In genomic region chr3:110318108-110318507, GRCh38 we compare ENCODE assay signal across 26 cellular contexts.
DNase-seq lines count a peak whose midpoint lies in the region; ATAC-seq, FAIRE-seq and TF ChIP-seq lines count a peak whose summit lies in the region.
"Had no signal": no experiment of that assay in that cellular context is flagged by ENCODE, and none has a peak within 500 bp of the region (broad histone marks: within the 10 kb centered on the region; RNA-seq: fewer than 3 reads in every experiment).

No MANE protein-coding gene starts in this region.

- ATAC-seq in GM18858 (IDR thresholded peaks at IDR 0.05; ENCODE audit: unreplicated experiment) = no peak
- ATAC-seq in left lobe of liver = no peak
- ATAC-seq: activated naive CD4-positive, alpha-beta T cell treated with anti-CD3 and anti-CD28 coated beads, Interleukin-2, amount 50 U/mL, for 72 hours; body of pancreas; heart left ventricle; Right ventricle myocardium inferior; upper lobe of right lung had no signal

- no peak overlapping the region for H3K9ac ChIP-seq in astrocyte (ENCODE audit: low read length)
- H3K9ac ChIP-seq: neural progenitor cell had no signal

- H3K27ac ChIP-seq in ACC112 (ENCODE audit: low read depth, low read length) = no peak overlapping the region
- no peak overlapping the region for H3K27ac ChIP-seq in astrocyte (ENCODE audit: low read depth, low read length)
- H3K27ac ChIP-seq: body of pancreas, colonic mucosa, heart left ventricle, neural progenitor cell, upper lobe of right lung had no signal

- no peak overlapping the region for H3K4me2 ChIP-seq in astrocyte (ENCODE audit: low read length)
- H3K4me2 ChIP-seq: neural progenitor cell had no signal

- H3K36me3 Mint-ChIP-seq in HFFc6 (ENCODE audit: low read depth) (no peaks in the 10 kb centered on the region), astrocyte (ENCODE audit: low read depth, unreplicated experiment) (no peaks in the 10 kb centered on the region)
- H3K36me3 Mint-ChIP-seq: activated naive CD4-positive, alpha-beta T cell treated with anti-CD3 and anti-CD28 coated beads, Interleukin-2, amount 50 U/mL, for 72 hours; neural progenitor cell had no signal

- H3K27me3 Mint-ChIP-seq in HFFc6 (ENCODE audit: insufficient read depth) = no peaks in the 10 kb centered on the region
- no peaks in the 10 kb centered on the region for H3K27me3 Mint-ChIP-seq in astrocyte (ENCODE audit: low read depth, unreplicated experiment)

- peak; percentile 58 for DNase-seq in HFFc6
- peak; percentile 6 for DNase-seq in astrocyte (ENCODE audit: low read depth)
- peak; percentile 57 for DNase-seq in kidney glomerular epithelial cell (lab: John Stamatoyannopoulos, UW)
- DNase-seq in MG63 = no peak
- DNase-seq in SHP77 treated with DMSO at 0.1 percent for 48 hours (lab: John Stamatoyannopoulos, UW) = no peak
- no peak for DNase-seq in left lobe of liver (ENCODE audit: low spot score)
- DNase-seq: ACHN; activated CD4-positive, alpha-beta T cell treated with anti-CD3 and anti-CD28 coated beads for 4 hours; body of pancreas; colonic mucosa; DMS 273 treated with DMSO at 0.1 percent for 48 hours; H9; heart left ventricle; NCI-H1105; NCI-H526 treated with DMSO at 0.1 percent for 48 hours; retina; stimulated activated CD4-positive, alpha-beta T cell treated with anti-CD3 and anti-CD28 coated beads, Interleukin-12 subunit alpha, Interleukin-12 subunit beta, amount 100 ng/mL, for 4 hours; stimulated activated CD8-positive, alpha-beta memory T cell treated with anti-CD3 and anti-CD28 coated beads, Interleukin-4, amount 100 ng/mL, for 48 hours; upper lobe of right lung had no signal

- H3K4me3 ChIP-seq in ACC112 (ENCODE audit: low read depth, low read length) (no peak overlapping the region), astrocyte (ENCODE audit: insufficient read depth, low read depth, low read length) (no peak overlapping the region), MG63 (no peak overlapping the region)
- H3K4me3 ChIP-seq: body of pancreas, colonic mucosa, heart left ventricle, neural progenitor cell, upper lobe of right lung had no signal

- peak; percentile 89 for FAIRE-seq in astrocyte (lab: Jason Lieb, UNC)
- FAIRE-seq: TTC549 had no signal

- H3K9me3 ChIP-seq in astrocyte (ENCODE audit: insufficient read depth, low read depth, low read length) (no peaks in the 10 kb centered on the region), MG63 (no peaks in the 10 kb centered on the region)
- H3K9me3 ChIP-seq: body of pancreas, colonic mucosa, heart left ventricle, upper lobe of right lung had no signal

- no peak overlapping the region for H3K4me3 Mint-ChIP-seq in HFFc6
- no peak overlapping the region for H3K4me3 Mint-ChIP-seq in astrocyte (ENCODE audit: unreplicated experiment)
- H3K4me3 Mint-ChIP-seq: activated T-helper 1 cell treated with anti-CD3 and anti-CD28 coated beads, Interleukin-12 subunit alpha, Interleukin-12 subunit beta, Interleukin-2, Interleukin-4 antibody, amounts not matched to agents 30 ng/mL and 10 ng/mL and 1 ng/mL, durations not matched to agents 14 hours and 24 hours and 36 hours; H9; neural progenitor cell had no signal

- H3K4me1 ChIP-seq in ACC112 (ENCODE audit: control insufficient read depth, insufficient read depth, low read length, unreplicated experiment) (peaks cover 4% of the 10 kb centered on the region), astrocyte (ENCODE audit: insufficient read depth, low read length) (peaks cover 7% of the 10 kb centered on the region)
- H3K4me1 ChIP-seq: body of pancreas, colonic mucosa, neural progenitor cell had no signal

- no peaks in the 10 kb centered on the region for H4K20me1 ChIP-seq in astrocyte (ENCODE audit: insufficient read depth, low read length)

- TF ChIP-seq CTCF in HFFc6 (IDR thresholded peaks at IDR 0.05) = no peak
- no peak for TF ChIP-seq CTCF in astrocyte (IDR thresholded peaks at IDR 0.05; ENCODE audit: insufficient read depth, low read depth, low read length)

- H3K36me3 ChIP-seq in ACC112 (ENCODE audit: insufficient read depth, low read length) = no peaks in the 10 kb centered on the region
- no peaks in the 10 kb centered on the region for H3K36me3 ChIP-seq in astrocyte (ENCODE audit: insufficient read depth, low read length)
- no peaks in the 10 kb centered on the region for H3K36me3 ChIP-seq in MG63
- H3K36me3 ChIP-seq: colonic mucosa, heart left ventricle, neural progenitor cell, upper lobe of right lung had no signal

- H2AFZ ChIP-seq in ACC112 (ENCODE audit: low read length, unreplicated experiment) (peak overlapping the region; percentile 7), astrocyte (ENCODE audit: low read depth, low read length) (peak overlapping the region; percentile 13)
- H2AFZ ChIP-seq: neural progenitor cell had no signal

- H3K27ac Mint-ChIP-seq in HFFc6 (peak overlapping the region; percentile 36; the same call in 1 of the 2 replicates), astrocyte (ENCODE audit: unreplicated experiment) (no peak overlapping the region)
- H3K27ac Mint-ChIP-seq: activated naive CD4-positive, alpha-beta T cell treated with anti-CD3 and anti-CD28 coated beads, Interleukin-2, amount 50 U/mL, for 72 hours; activated T-helper 1 cell treated with anti-CD3 and anti-CD28 coated beads, Interleukin-12 subunit alpha, Interleukin-12 subunit beta, Interleukin-2, Interleukin-4 antibody, amounts not matched to agents 30 ng/mL and 10 ng/mL and 1 ng/mL, durations not matched to agents 14 hours and 24 hours and 36 hours; H9; neural progenitor cell had no signal

- H3K4me1 Mint-ChIP-seq in HFFc6 (ENCODE audit: low read depth) (peaks cover 24% of the 10 kb centered on the region), astrocyte (ENCODE audit: low read depth, unreplicated experiment) (peaks cover 1% of the 10 kb centered on the region)

- no peaks in the 10 kb centered on the region for H3K27me3 ChIP-seq in ACC112 (ENCODE audit: insufficient read depth, low read length)
- no peaks in the 10 kb centered on the region for H3K27me3 ChIP-seq in astrocyte (ENCODE audit: insufficient read depth, low read length)
- no peaks in the 10 kb centered on the region for H3K27me3 ChIP-seq in MG63
- H3K27me3 ChIP-seq: body of pancreas, colonic mucosa, neural progenitor cell, upper lobe of right lung had no signal

- H3K79me2 ChIP-seq in ACC112 (ENCODE audit: control insufficient read depth, insufficient read depth, low read length, unreplicated experiment) = no peaks in the 10 kb centered on the region
- no peaks in the 10 kb centered on the region for H3K79me2 ChIP-seq in astrocyte (ENCODE audit: insufficient read depth, low read length)

- no peaks in the 10 kb centered on the region for H3K9me3 Mint-ChIP-seq in HFFc6
- no peaks in the 10 kb centered on the region for H3K9me3 Mint-ChIP-seq in astrocyte (ENCODE audit: unreplicated experiment)
- H3K9me3 Mint-ChIP-seq: activated naive CD4-positive, alpha-beta T cell treated with anti-CD3 and anti-CD28 coated beads, Interleukin-2, amount 50 U/mL, for 72 hours; activated T-helper 1 cell treated with anti-CD3 and anti-CD28 coated beads, Interleukin-12 subunit alpha, Interleukin-12 subunit beta, Interleukin-2, Interleukin-4 antibody, amounts not matched to agents 30 ng/mL and 10 ng/mL and 1 ng/mL, durations not matched to agents 14 hours and 24 hours and 36 hours; H9; neural progenitor cell had no signal

Comparison
In these comparisons a context has a peak if more than half of its experiments do, and no peak if none do; other contexts are left out.
1. DNase-seq: peak in HFFc6 (single experiment), astrocyte (single experiment) and kidney glomerular epithelial cell (single experiment); none in MG63 (single experiment), SHP77 treated with DMSO at 0.1 percent for 48 hours (single experiment) and left lobe of liver (single experiment).